In the genomic region with DNA sequence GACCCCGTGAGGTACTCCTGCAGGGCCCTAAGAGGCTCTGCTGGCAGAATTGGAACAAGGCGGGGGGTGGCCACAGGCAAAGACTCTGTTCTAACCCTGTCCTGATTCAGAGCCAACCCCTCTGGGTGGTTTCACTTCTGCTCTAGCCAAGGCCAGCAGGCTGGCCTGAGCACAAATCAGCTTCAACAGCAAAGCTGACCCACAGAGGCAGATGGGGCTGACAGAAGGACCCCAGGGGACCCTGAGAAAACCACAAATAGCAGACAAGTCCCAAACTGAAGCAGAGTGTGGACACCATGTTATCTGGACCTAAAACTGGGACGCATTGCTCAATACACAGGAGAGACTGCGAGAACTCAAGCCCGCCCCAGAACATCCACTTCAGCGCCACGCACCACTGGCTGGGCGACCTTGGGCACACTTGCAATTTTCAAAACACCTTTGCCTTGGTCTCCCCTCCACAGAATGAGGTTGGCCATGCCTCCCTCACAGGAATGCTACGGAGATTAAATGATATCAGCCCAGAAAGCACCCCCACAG, we compare ENCODE assay signal across 10 cellular contexts.
DNase-seq lines count a peak whose midpoint lies in the region; ATAC-seq and TF ChIP-seq lines count a peak whose summit lies in the region.
"Had no signal": no experiment of that assay in that cellular context is flagged by ENCODE, and none has a peak within 500 bp of the region (broad histone marks: within the 10 kb centered on the region; RNA-seq: fewer than 3 reads in every experiment).

No MANE protein-coding gene starts in this region.

- no peak overlapping the region for H3K4me3 Mint-ChIP-seq in HFFc6

- H3K9me3 Mint-ChIP-seq in HFFc6: peaks cover 15% of the 10 kb centered on the region; the same call in 1 of the 2 replicates

- H3K27me3 Mint-ChIP-seq in HFFc6 (ENCODE audit: insufficient read depth): peaks cover 5% of the 10 kb centered on the region

- no peaks in the 10 kb centered on the region for H3K4me1 Mint-ChIP-seq in HFFc6 (ENCODE audit: low read depth)

- peak; percentile 97 for ATAC-seq in GM21423 (IDR thresholded peaks at IDR 0.05; ENCODE audit: unreplicated experiment)
- peak; percentile 89 for ATAC-seq in HG03460 (IDR thresholded peaks at IDR 0.05; ENCODE audit: unreplicated experiment)

- TF ChIP-seq CTCF in GM10266 (IDR thresholded peaks at IDR 0.05; ENCODE audit: control insufficient read depth, insufficient read depth, low read depth, missing control alignments): no peak
- no peak for TF ChIP-seq CTCF in HFFc6 (IDR thresholded peaks at IDR 0.05)

- no peak overlapping the region for H3K27ac Mint-ChIP-seq in HFFc6

- DNase-seq in GM10266 (ENCODE audit: extremely low spot score): peak; percentile 70
- DNase-seq in kidney tubule cell (ENCODE audit: low spot score): peak; percentile 51
- no peak for DNase-seq in HFFc6
- no peak for DNase-seq in UCSD-AML1 (lab: John Stamatoyannopoulos, UW; ENCODE audit: unreplicated experiment)
- no peak for DNase-seq in SHP77 (lab: John Stamatoyannopoulos, UW)
- no peak for DNase-seq in SHP77 treated with DMSO at 0.1 percent for 48 hours (lab: John Stamatoyannopoulos, UW)
- DNase-seq: activated CD8-positive, alpha-beta memory T cell treated with anti-CD3 and anti-CD28 coated beads, Interleukin-2, amount 50 U/mL, for 48 hours; NCI-H2029 had no signal

- H3K36me3 Mint-ChIP-seq in HFFc6 (ENCODE audit: low read depth): no peaks in the 10 kb centered on the region

Comparison
In these comparisons a context has a peak if more than half of its experiments do, and no peak if none do; other contexts are left out.
1. DNase-seq: peak in GM10266 (single experiment) and kidney tubule cell (single experiment); none in HFFc6 (single experiment), UCSD-AML1 (single experiment), SHP77 (0 of 2) and SHP77 treated with DMSO at 0.1 percent for 48 hours (single experiment).